30 cellular contexts compared by ENCODE assay signal in the genomic region with DNA sequence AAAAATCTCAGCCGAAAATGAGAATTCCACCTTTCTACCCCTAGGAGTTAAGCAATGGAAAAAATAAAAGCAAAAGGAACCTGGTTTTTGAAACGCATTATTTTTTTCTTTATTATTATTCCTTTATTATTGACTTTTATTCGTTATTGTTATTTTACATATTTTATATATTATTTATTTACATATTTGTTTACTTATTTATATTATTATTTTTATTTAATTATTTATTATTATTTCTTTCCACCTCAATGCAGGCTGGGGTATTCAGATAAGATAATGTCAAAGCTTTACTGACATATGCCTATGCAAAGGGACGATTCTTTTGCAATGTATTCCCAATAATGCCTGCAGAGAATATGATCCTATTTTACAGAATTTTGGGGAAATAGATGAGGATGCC. TPM values are rescaled to one million over a fixed set of nuclear protein-coding genes. Genes with fewer than 3 reads are reported as not detected.
DNase-seq lines count a peak whose midpoint lies in the region; FAIRE-seq and TF ChIP-seq lines count a peak whose summit lies in the region.
"Had no signal": no experiment of that assay in that cellular context is flagged by ENCODE, and none has a peak within 500 bp of the region (broad histone marks: within the 10 kb centered on the region; RNA-seq: fewer than 3 reads in every experiment).

No MANE protein-coding gene starts in this region.

- no peak for TF ChIP-seq CTCF in kidney (IDR thresholded peaks at IDR 0.05; ENCODE audit: borderline replicate concordance, extremely low read depth, insufficient read depth)

- no peak overlapping the region for H3K27ac ChIP-seq in kidney (ENCODE audit: low read depth in 2 of 2, low read length in 2 of 2)
- H3K27ac ChIP-seq: 22Rv1 had no signal

- DNase-seq in RCC 7860 (ENCODE audit: low spot score) = no peak
- DNase-seq in kidney = no peak
- DNase-seq in SK-N-DZ (ENCODE audit: low spot score) = no peak
- no peak for DNase-seq in OCI-M1 (lab: John Stamatoyannopoulos, UW)
- DNase-seq in NCI-H2107 treated with DMSO at 0.1 percent for 48 hours (lab: John Stamatoyannopoulos, UW; ENCODE audit: unreplicated experiment) = no peak
- no peak for DNase-seq in NCI-H82 treated with DMSO at 0.1 percent for 48 hours (lab: John Stamatoyannopoulos, UW; ENCODE audit: unreplicated experiment)
- DNase-seq: ACHN; BE2C; C1 segment of cervical spinal cord; CD4-positive, alpha-beta memory T cell; CD4-positive, CD25-positive, alpha-beta regulatory T cell; CD8-positive, alpha-beta memory T cell; COR-L47; DMS 273 treated with DMSO at 0.1 percent for 48 hours; DMS153; DMS53; DMS79; DND-41; EL; GF-D8 had no signal

- intact Hi-C loops in kidney (cut with DNase I) = no loop called here

- FAIRE-seq in A204.1 (lab: Jason Lieb, UNC) (peak; percentile 87), RCC 7860 (lab: Jason Lieb, UNC) (peak; percentile 71), endometrium (lab: Jason Lieb, UNC) (peak; percentile 46), kidney (lab: Jason Lieb, UNC) (peak; percentile 74)
- FAIRE-seq: GM12891 had no signal

- H3K36me3 ChIP-seq in kidney (ENCODE audit: control insufficient read depth in 1 of 2, insufficient read depth in 2 of 2, low read length in 2 of 2) = no peaks in the 10 kb centered on the region
- H3K36me3 ChIP-seq: BE2C had no signal

- H3K4me3 ChIP-seq in kidney (ENCODE audit: low read length in 2 of 2) = no peak overlapping the region
- H3K4me3 ChIP-seq: BLaER1 had no signal

- H3K9me3 ChIP-seq in kidney (ENCODE audit: control insufficient read depth in 1 of 2, low read length in 2 of 2) = no peaks in the 10 kb centered on the region
- H3K9me3 ChIP-seq: BE2C had no signal

- H3K9ac ChIP-seq in kidney (ENCODE audit: low read length in 2 of 2) = no peak overlapping the region
- H3K9ac ChIP-seq: BLaER1 had no signal

- no peaks in the 10 kb centered on the region for H3K4me1 ChIP-seq in kidney (ENCODE audit: control insufficient read depth in 1 of 2, insufficient read depth in 1 of 2, low read depth in 1 of 2, low read length in 2 of 2)

RNA-seq across cellular contexts. Expression of a gene that starts 16.7 kb away (rescaled TPM):
- 0.35 TPM for total RNA-seq in kidney
- 4.4 TPM for polyA plus RNA-seq in kidney (ENCODE audit: insufficient read depth, low read depth, low replicate concordance)
- 1.2 and 1.8 TPM in 2 replicates for polyA plus RNA-seq in SK-N-DZ (2014; cell fraction: cytosol; rRNA removed)
- 0.49 and 0.50 TPM in 2 replicates for polyA plus RNA-seq in SK-N-DZ (2014; cell fraction: nucleus; rRNA removed)
- total RNA-seq: A172; CD4-positive, alpha-beta memory T cell; CD4-positive, CD25-positive, alpha-beta regulatory T cell; CD8-positive, alpha-beta memory T cell; G401 had no signal
- polyA plus RNA-seq: AG04450, CD14-positive monocyte had no signal

RNA-seq across cellular contexts. Expression of a gene that starts 58.8 kb away (rescaled TPM):
- 6.1 TPM for total RNA-seq in kidney
- polyA plus RNA-seq in kidney (ENCODE audit: insufficient read depth, low read depth, low replicate concordance) = 37.5 TPM
- 8.3 and 8.8 TPM in 2 replicates for polyA plus RNA-seq in SK-N-DZ (2014; cell fraction: cytosol; rRNA removed)
- polyA plus RNA-seq in SK-N-DZ (2014; cell fraction: nucleus; rRNA removed) = 5.1 and 11.6 TPM in 2 replicates
- total RNA-seq: A172; CD4-positive, alpha-beta memory T cell; CD4-positive, CD25-positive, alpha-beta regulatory T cell; CD8-positive, alpha-beta memory T cell; Daoy; G401 had no signal
- polyA plus RNA-seq: AG04450; CD14-positive monocyte; CD4-positive, alpha-beta memory T cell; CD4-positive, CD25-positive, alpha-beta regulatory T cell; CD8-positive, alpha-beta memory T cell had no signal
